In genomic region chr4:167943872-167944505, GRCh38 we compare ENCODE assay signal across 18 cellular contexts.
DNase-seq lines count a peak whose midpoint lies in the region; ATAC-seq lines count a peak whose summit lies in the region.
"Had no signal": no experiment of that assay in that cellular context is flagged by ENCODE, and none has a peak within 500 bp of the region (broad histone marks: within the 10 kb centered on the region; RNA-seq: fewer than 3 reads in every experiment).

No MANE protein-coding gene starts in this region.

- H2AFZ ChIP-seq in ACC112 (ENCODE audit: low read length, unreplicated experiment): peak overlapping the region; percentile 1

- DNase-seq in amniotic epithelial cell (ENCODE audit: low read depth): peak; percentile 1
- no peak for DNase-seq in NCI-H2029 (lab: John Stamatoyannopoulos, UW)
- no peak for DNase-seq in glomerular visceral epithelial cell (ENCODE audit: extremely low spot score)
- no peak for DNase-seq in NCI-H128 (lab: John Stamatoyannopoulos, UW; ENCODE audit: unreplicated experiment)
- no peak for DNase-seq in NCI-H146 treated with DMSO at 0.1 percent for 48 hours (lab: John Stamatoyannopoulos, UW; ENCODE audit: unreplicated experiment)
- DNase-seq: activated CD4-positive, alpha-beta T cell treated with anti-CD3 and anti-CD28 coated beads, Interleukin-2, amount 50 U/mL, for 1 hour; activated gamma-delta T cell treated with Interleukin-2 at 50 U/mL for 16 hours; GF-D8; heart right ventricle; NCI-H1436 treated with DMSO at 0.1 percent for 48 hours; nucleus accumbens; stimulated activated naive B cell treated with anti-CD40 and anti-IgM and Interleukin-4, amounts not matched to agents 10 μg/mL and 1 μg/mL and 100 μg/mL, for 72 hours; thyroid gland had no signal

- peaks cover 9% of the 10 kb centered on the region for H3K4me1 ChIP-seq in ACC112 (ENCODE audit: control insufficient read depth, insufficient read depth, low read length, unreplicated experiment)
- H3K4me1 ChIP-seq: BLaER1, heart right ventricle, thyroid gland had no signal

- no peak overlapping the region for H3K27ac ChIP-seq in ACC112 (ENCODE audit: low read depth, low read length)
- H3K27ac ChIP-seq: BLaER1, esophagus muscularis mucosa, heart right ventricle, thyroid gland had no signal

- no peak overlapping the region for H3K4me3 ChIP-seq in ACC112 (ENCODE audit: low read depth, low read length)
- H3K4me3 ChIP-seq: BLaER1, esophagus muscularis mucosa, heart right ventricle, thyroid gland had no signal

- H3K36me3 ChIP-seq in ACC112 (ENCODE audit: insufficient read depth, low read length): no peaks in the 10 kb centered on the region
- H3K36me3 ChIP-seq: BLaER1, esophagus muscularis mucosa, heart right ventricle, thyroid gland had no signal

- ATAC-seq in GM19463 (IDR thresholded peaks at IDR 0.05; ENCODE audit: unreplicated experiment) (peak; percentile 51), HG03025 (IDR thresholded peaks at IDR 0.05; ENCODE audit: low FRiP score, unreplicated experiment) (peak; percentile 43)
- ATAC-seq: heart right ventricle; stimulated activated naive B cell treated with anti-CD40 and anti-IgM and Interleukin-4, amounts not matched to agents 10 μg/mL and 1 μg/mL and 100 μg/mL, for 72 hours had no signal

- no peaks in the 10 kb centered on the region for H3K27me3 ChIP-seq in ACC112 (ENCODE audit: insufficient read depth, low read length)
- H3K27me3 ChIP-seq: BLaER1, esophagus muscularis mucosa, heart right ventricle, thyroid gland had no signal

- no peaks in the 10 kb centered on the region for H3K79me2 ChIP-seq in ACC112 (ENCODE audit: control insufficient read depth, insufficient read depth, low read length, unreplicated experiment)
